20 cellular contexts compared by ENCODE assay signal in the genomic region with DNA sequence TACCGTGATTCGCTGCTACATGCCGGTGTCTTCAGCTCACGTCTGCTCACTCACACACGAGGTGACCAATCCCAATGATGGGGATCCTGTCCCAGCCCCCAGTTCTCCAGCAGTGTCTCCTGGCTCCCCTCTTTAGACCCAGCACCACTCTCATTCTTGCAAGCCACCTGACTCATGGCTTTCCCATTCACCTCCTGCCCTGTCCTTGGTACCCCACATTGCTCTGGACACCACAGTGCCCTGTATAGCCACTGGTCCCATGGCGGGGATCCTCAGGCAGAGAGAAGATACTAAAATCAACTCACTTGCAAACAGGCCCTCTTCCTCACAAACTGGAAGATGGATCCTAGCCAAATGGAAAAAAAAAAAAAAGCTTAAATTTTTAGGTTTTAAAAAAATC.
"Had no signal": no experiment of that assay in that cellular context is flagged by ENCODE, and none has a peak within 500 bp of the region (broad histone marks: within the 10 kb centered on the region; RNA-seq: fewer than 3 reads in every experiment).

No MANE protein-coding gene starts in this region.

- H3K27ac ChIP-seq: HL-60, RWPE1 had no signal

- ATAC-seq: Panc1, PC-3 had no signal

- DNase-seq: KBM-7; MV-4-11; NCI-H1048; NCI-H1105 treated with DMSO at 0.1 percent for 48 hours; NCI-H1417 treated with DMSO at 0.1 percent for 48 hours; NCI-H146; NCI-H1694 treated with DMSO at 0.1 percent for 48 hours; NCI-H1930; NCI-H2081; NCI-H2107; NCI-H2227 treated with DMSO at 0.1 percent for 48 hours; NCI-H524; NCI-H69; NCI-H774; NK-92 treated with Interleukin-12 subunit alpha and Interleukin-12 subunit beta, amount 100 ng/mL, for 24 hours; PC-3; SHP77 had no signal
